In genomic region chr6:159701413-159701999, GRCh38 we compare ENCODE assay signal across 1 cellular context.
TF ChIP-seq lines count a peak whose summit lies in the region.

No MANE protein-coding gene starts in this region.

TF ChIP-seq in HEK293, 187 proteins besides CTCF, POLR2A, EP300 and RAD21 (continued from another document):
- TF ChIP-seq ZNF692 (tag by site-specific recombination; IDR thresholded peaks at IDR 0.05) (peak; percentile 91), ZNF24 (tag by site-specific recombination; IDR thresholded peaks at IDR 0.05) (peak; percentile 75; the same call in 1 of the 2 replicates), KLF10 (tag by site-specific recombination; IDR thresholded peaks at IDR 0.05) (peak; percentile 63; the same call in 1 of the 2 replicates), ZNF621 (tag by site-specific recombination; IDR thresholded peaks at IDR 0.05) (no peak), HIC1 (tag by site-specific recombination; IDR thresholded peaks at IDR 0.05) (peak; percentile 61; the same call in 1 of the 2 replicates), KLF8 (tag by site-specific recombination; IDR thresholded peaks at IDR 0.05) (peak; percentile 77; the same call in 1 of the 2 replicates), ZNF514 (tag by site-specific recombination; IDR thresholded peaks at IDR 0.05) (no peak), PRDM6 (tag by site-specific recombination; IDR thresholded peaks at IDR 0.05) (peak; percentile 81), FEZF1 (tag by site-specific recombination; IDR thresholded peaks at IDR 0.05) (no peak), ZNF529 (tag by site-specific recombination; IDR thresholded peaks at IDR 0.05; ENCODE audit: insufficient replicate concordance) (peak; percentile 10), PATZ1 (tag by site-specific recombination; IDR thresholded peaks at IDR 0.05) (peak; percentile 68), SP3 (tag by site-specific recombination; IDR thresholded peaks at IDR 0.05) (peak; percentile 41; the same call in 1 of the 2 replicates), ZNF221 (tag by site-specific recombination; IDR thresholded peaks at IDR 0.05; ENCODE audit: borderline replicate concordance) (no peak), ZBTB7A (tag by site-specific recombination; IDR thresholded peaks at IDR 0.05; ENCODE audit: low read depth) (no peak), ZNF335 (tag by site-specific recombination; conservative IDR thresholded peaks at IDR 0.05) (peak; percentile 65), ZNF843 (tag by site-specific recombination; IDR thresholded peaks at IDR 0.05) (peak; percentile 72), SP7 (tag by site-specific recombination; IDR thresholded peaks at IDR 0.05) (peak; percentile 89)
